Comparison of ENCODE assay signal across 11 cellular contexts in genomic region chr11:45048870-45049825, GRCh38.
DNase-seq lines count a peak whose midpoint lies in the region; TF ChIP-seq lines count a peak whose summit lies in the region.
"Had no signal": no experiment of that assay in that cellular context is flagged by ENCODE, and none has a peak within 500 bp of the region (broad histone marks: within the 10 kb centered on the region; RNA-seq: fewer than 3 reads in every experiment).

No MANE protein-coding gene starts in this region.

- no peaks in the 10 kb centered on the region for H3K9me3 Mint-ChIP-seq in nephron progenitor cell

- TF ChIP-seq CTCF in fibroblast of villous mesenchyme (IDR thresholded peaks at IDR 0.05; ENCODE audit: insufficient read depth, low read depth, low read length) (no peak), nephron progenitor cell (IDR thresholded peaks at IDR 0.05) (no peak)

- no peak overlapping the region for H3K4me3 ChIP-seq in fibroblast of villous mesenchyme (ENCODE audit: low read depth, low read length)

- DNase-seq in NCI-H1417 (lab: John Stamatoyannopoulos, UW) = peak; percentile 9 to 69 (median 38)
- DNase-seq in NCI-H1417 treated with DMSO at 0.1 percent for 48 hours (lab: John Stamatoyannopoulos, UW) = no peak
- peak; percentile 92 for DNase-seq in NCI-H82 (lab: John Stamatoyannopoulos, UW)
- peak; percentile 12 for DNase-seq in fibroblast of villous mesenchyme (ENCODE audit: low read depth)
- peak; percentile 57 for DNase-seq in retina
- DNase-seq in mucosa of gallbladder (ENCODE audit: low spot score) = no peak
- no peak for DNase-seq in nephron progenitor cell
- DNase-seq in ACHN = no peak
- DNase-seq: DMS79 treated with DMSO at 0.1 percent for 48 hours; naive thymus-derived CD8-positive, alpha-beta T cell had no signal

- no peak overlapping the region for H3K27ac Mint-ChIP-seq in nephron progenitor cell
- H3K27ac Mint-ChIP-seq: naive thymus-derived CD8-positive, alpha-beta T cell; stimulated activated memory B cell treated with anti-CD40 and anti-IgM and Interleukin-4, amounts not matched to agents 10 μg/mL and 1 μg/mL and 100 μg/mL, for 72 hours had no signal

- in situ Hi-C loops in ACHN (cut with HindIII; ENCODE audit: low pct_ligation_motif_present, low pct_unique_long_range_greater_than_20kb, low sequenced_read_pairs) = no loop called here

- H3K4me3 Mint-ChIP-seq in nephron progenitor cell = no peak overlapping the region
- H3K4me3 Mint-ChIP-seq: naive thymus-derived CD8-positive, alpha-beta T cell; stimulated activated memory B cell treated with anti-CD40 and anti-IgM and Interleukin-4, amounts not matched to agents 10 μg/mL and 1 μg/mL and 100 μg/mL, for 72 hours had no signal

- peaks cover 24% of the 10 kb centered on the region for H3K27me3 Mint-ChIP-seq in nephron progenitor cell (ENCODE audit: low read depth, poor library complexity)

- no peaks in the 10 kb centered on the region for H3K36me3 Mint-ChIP-seq in nephron progenitor cell (ENCODE audit: low read depth)
- H3K36me3 Mint-ChIP-seq: stimulated activated memory B cell treated with anti-CD40 and anti-IgM and Interleukin-4, amounts not matched to agents 10 μg/mL and 1 μg/mL and 100 μg/mL, for 72 hours had no signal

- H3K4me1 Mint-ChIP-seq in nephron progenitor cell = peaks cover 14% of the 10 kb centered on the region

Comparison
In these comparisons a context has a peak if more than half of its experiments do, and no peak if none do; other contexts are left out.
1. DNase-seq: peak in NCI-H1417 (3 of 3), NCI-H82 (single experiment), fibroblast of villous mesenchyme (single experiment) and retina (single experiment); none in NCI-H1417 treated with DMSO at 0.1 percent for 48 hours (single experiment), mucosa of gallbladder (single experiment), nephron progenitor cell (single experiment) and ACHN (single experiment).